Comparison of ENCODE assay signal across 1 cellular context in genomic region chr1:12657060-12657866, GRCh38.
TF ChIP-seq lines count a peak whose summit lies in the region.

No MANE protein-coding gene starts in this region.

TF ChIP-seq in K562, 482 proteins besides CTCF, POLR2A, EP300 and RAD21 (continued from another document and continues in another):
- TF ChIP-seq CREB3 (tag; conservative IDR thresholded peaks at IDR 0.05; ENCODE audit: low read depth) (no peak), RBBP5 (IDR thresholded peaks at IDR 0.05; ENCODE audit: borderline replicate concordance, insufficient read depth, low read length, poor library complexity, severe bottlenecking) (no peak), HMGN3 (IDR thresholded peaks at IDR 0.05; ENCODE audit: borderline replicate concordance, extremely low read depth, insufficient read length, low read depth, low read length) (no peak), TEAD4 (IDR thresholded peaks at IDR 0.05; ENCODE audit: low read length) (peak; percentile 51), TEAD4 (CRISPR knock-in tag; IDR thresholded peaks at IDR 0.05; ENCODE audit: borderline replicate concordance) (no peak), ATF7 (IDR thresholded peaks at IDR 0.05) (peak; percentile 84), MCM3 (IDR thresholded peaks at IDR 0.05) (no peak), CBX5 (IDR thresholded peaks at IDR 0.05; ENCODE audit: borderline replicate concordance, low read depth) (no peak), VEZF1 (CRISPR knock-in tag; IDR thresholded peaks at IDR 0.05) (peak; percentile 30; the same call in 1 of the 2 replicates), ZNF134 (CRISPR knock-in tag; conservative IDR thresholded peaks at IDR 0.05) (no peak), ZNF384 (IDR thresholded peaks at IDR 0.05; ENCODE audit: low read depth, low read length) (0 out of 2 replicates have a peak, but pooled peaks have one; percentile 21), NR2F6 (CRISPR knock-in tag; IDR thresholded peaks at IDR 0.05) (no peak), PTRF (tag; IDR thresholded peaks at IDR 0.05) (no peak), ZBTB34 (CRISPR knock-in tag; IDR thresholded peaks at IDR 0.05) (no peak), PHF8 (IDR thresholded peaks at IDR 0.05; ENCODE audit: borderline replicate concordance, low read length) (peak; percentile 58; the same call in 1 of the 2 replicates), DACH1 (IDR thresholded peaks at IDR 0.05; ENCODE audit: partially characterized antibody) (no peak), ZFP1 (CRISPR knock-in tag; IDR thresholded peaks at IDR 0.05) (no peak), FOXJ2 (tag; IDR thresholded peaks at IDR 0.05) (no peak), HMBOX1 (IDR thresholded peaks at IDR 0.05) (peak; percentile 58), SRF (CRISPR knock-in tag; IDR thresholded peaks at IDR 0.05) (peak in 1 of 2 experiments; percentile 83; a peak in 1 of 4 replicates), GTF2F1 (IDR thresholded peaks at IDR 0.05; ENCODE audit: low read depth, low read length) (peak; percentile 92; the same call in 1 of the 2 replicates), NCOR1 (IDR thresholded peaks at IDR 0.05) (no peak; the same call in 1 of the 2 replicates), HOXB6 (CRISPR knock-in tag; IDR thresholded peaks at IDR 0.05; ENCODE audit: borderline replicate concordance) (no peak), POLR3A (IDR thresholded peaks at IDR 0.05; ENCODE audit: borderline replicate concordance, extremely low read depth, insufficient read depth, insufficient read length) (no peak), THRA (IDR thresholded peaks at IDR 0.05) (no peak), EGR1 (conservative IDR thresholded peaks at IDR 0.05) (peak; percentile 71), RERE (CRISPR knock-in tag; IDR thresholded peaks at IDR 0.05; ENCODE audit: borderline replicate concordance) (no peak), POLR2G (IDR thresholded peaks at IDR 0.05; ENCODE audit: low read depth, low read length) (no peak; the same call in 1 of the 2 replicates), NCOA6 (IDR thresholded peaks at IDR 0.05) (no peak; the same call in 1 of the 2 replicates), MBD1 (CRISPR knock-in tag; IDR thresholded peaks at IDR 0.05) (no peak), ZNF766 (CRISPR knock-in tag; conservative IDR thresholded peaks at IDR 0.05) (peak; percentile 45; the same call in 1 of the 2 replicates), ZNF121 (CRISPR knock-in tag; conservative IDR thresholded peaks at IDR 0.05) (no peak), KDM4B (IDR thresholded peaks at IDR 0.05; ENCODE audit: borderline replicate concordance in 2 of 2, low read depth in 1 of 2) (no peak), FOXA3 (CRISPR knock-in tag; conservative IDR thresholded peaks at IDR 0.05 in 1 of 2, IDR thresholded peaks at IDR 0.05 in 1 of 2) (no peak), HMG20B (CRISPR knock-in tag; IDR thresholded peaks at IDR 0.05) (no peak), SLC30A9 (CRISPR knock-in tag; IDR thresholded peaks at IDR 0.05) (no peak), ZNF165 (CRISPR knock-in tag; IDR thresholded peaks at IDR 0.05; ENCODE audit: borderline replicate concordance) (no peak), MEIS2 (IDR thresholded peaks at IDR 0.05; ENCODE audit: partially characterized antibody) (peak; percentile 76), USF1 (CRISPR knock-in tag; IDR thresholded peaks at IDR 0.05) (no peak; the same call in 1 of the 2 replicates), SOX6 (IDR thresholded peaks at IDR 0.05) (peak; percentile 46; the same call in 1 of the 2 replicates), ATF1 (CRISPR knock-in tag; IDR thresholded peaks at IDR 0.05) (no peak), ATF1 (tag; IDR thresholded peaks at IDR 0.05) (peak; percentile 41; the same call in 1 of the 2 replicates), ILF3 (IDR thresholded peaks at IDR 0.05; ENCODE audit: borderline replicate concordance) (no peak), NR0B1 (IDR thresholded peaks at IDR 0.05; ENCODE audit: partially characterized antibody) (no peak), TOE1 (IDR thresholded peaks at IDR 0.05; ENCODE audit: borderline replicate concordance) (no peak; the same call in 1 of the 2 replicates), TOE1 (CRISPR knock-in tag; IDR thresholded peaks at IDR 0.05; ENCODE audit: borderline replicate concordance, low read depth) (no peak), CHD1 (IDR thresholded peaks at IDR 0.05; ENCODE audit: low read length) (no peak), MTF1 (CRISPR knock-in tag; IDR thresholded peaks at IDR 0.05; ENCODE audit: borderline replicate concordance) (no peak), MBD2 (IDR thresholded peaks at IDR 0.05; ENCODE audit: borderline replicate concordance, low read depth) (0 out of 2 replicates have a peak, but pooled peaks have one; percentile 43), TAF15 (IDR thresholded peaks at IDR 0.05; ENCODE audit: low read depth, low read length) (no peak), TCF7 (IDR thresholded peaks at IDR 0.05; ENCODE audit: borderline replicate concordance) (no peak), NCOA2 (IDR thresholded peaks at IDR 0.05; ENCODE audit: partially characterized antibody in 2 of 2) (no peak), CBFB (CRISPR knock-in tag; IDR thresholded peaks at IDR 0.05) (no peak), CBFA2T3 (IDR thresholded peaks at IDR 0.05) (no peak), ZNF140 (CRISPR knock-in tag; IDR thresholded peaks at IDR 0.05) (no peak), RBM22 (IDR thresholded peaks at IDR 0.05; ENCODE audit: low read depth, low read length, poor library complexity, severe bottlenecking) (no peak), ZNF696 (CRISPR knock-in tag; conservative IDR thresholded peaks at IDR 0.05) (no peak), ZNF644 (tag; IDR thresholded peaks at IDR 0.05; ENCODE audit: low read depth) (no peak)
